11 cellular contexts compared by ENCODE assay signal in genomic region chrX:76550016-76550415, GRCh38.
"Had no signal": no experiment of that assay in that cellular context is flagged by ENCODE, and none has a peak within 500 bp of the region (broad histone marks: within the 10 kb centered on the region; RNA-seq: fewer than 3 reads in every experiment).

No MANE protein-coding gene starts in this region.

- H3K4me3 Mint-ChIP-seq: GM23338, H9, HFFc6 had no signal

- H3K9me3 ChIP-seq: HAP-1 had no signal

- H3K4me1 Mint-ChIP-seq: GM23338, H9 had no signal

- H2AFZ ChIP-seq: GM23248, GM23338 had no signal

- H3K4me3 ChIP-seq: GM23248, GM23338, HAP-1 had no signal

- FAIRE-seq: H1, H54 had no signal

- H3K9ac ChIP-seq: GM23248 had no signal

- H3K36me3 ChIP-seq: HAP-1 had no signal

- H3K27ac Mint-ChIP-seq: GM23338, H9, HFFc6 had no signal

- ATAC-seq: GM23338, HCT116 had no signal

- DNase-seq: GM23248, GOT3, H7, H9, HCEC 1CT, HFFc6 had no signal

- H3K4me1 ChIP-seq: HAP-1 had no signal

- H3K27ac ChIP-seq: GM23248 had no signal

- H3K4me2 ChIP-seq: GM23338 had no signal
